Comparison of ENCODE assay signal across 8 cellular contexts in the genomic region with DNA sequence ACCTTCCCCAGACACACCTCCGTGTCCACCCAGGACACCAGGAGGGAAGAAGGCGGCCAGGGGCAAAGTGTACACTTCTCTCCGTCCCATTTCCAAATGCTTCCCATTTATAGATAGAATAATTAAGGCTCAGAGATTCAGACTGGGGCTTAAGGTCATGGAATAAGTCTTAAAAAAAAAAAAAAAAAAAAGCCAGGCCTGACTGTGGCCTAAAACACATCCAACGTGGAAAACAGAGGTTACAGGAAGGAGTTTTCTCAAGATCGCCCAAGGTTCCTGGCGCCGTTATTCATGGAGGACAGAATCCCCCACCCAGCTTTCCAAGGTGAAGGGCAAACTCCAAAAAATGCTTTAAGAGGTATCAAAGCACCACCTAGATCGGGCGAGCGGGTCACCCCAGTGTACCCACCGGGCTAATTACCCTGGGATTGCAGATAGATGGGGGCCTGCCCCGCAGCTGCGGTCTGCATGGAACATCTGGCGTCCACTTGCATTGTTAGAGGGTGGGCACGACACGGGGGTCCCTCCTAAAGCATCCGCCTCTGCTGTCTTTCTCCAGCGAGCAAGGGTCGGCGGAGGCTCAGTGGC. TPM values are rescaled to one million over a fixed set of nuclear protein-coding genes. Genes with fewer than 3 reads are reported as not detected.
DNase-seq lines count a peak whose midpoint lies in the region; ATAC-seq and TF ChIP-seq lines count a peak whose summit lies in the region.

No MANE protein-coding gene starts in this region.

- H3K9me3 ChIP-seq in heart left ventricle: no peaks in the 10 kb centered on the region
- H3K9me3 ChIP-seq in upper lobe of right lung: no peaks in the 10 kb centered on the region

- H3K27me3 ChIP-seq in heart left ventricle (no peaks in the 10 kb centered on the region), mesendoderm (ENCODE audit: insufficient read depth, low read length, poor library complexity) (no peaks in the 10 kb centered on the region), upper lobe of right lung (no peaks in the 10 kb centered on the region)

- H3K9ac ChIP-seq in mesendoderm (ENCODE audit: low read length): peak overlapping the region; percentile 90

- H3K56ac ChIP-seq in mesendoderm (ENCODE audit: low read length): peak overlapping the region; percentile 92

- DNase-seq in heart left ventricle: no peak
- DNase-seq in Right ventricle myocardium inferior (ENCODE audit: missing footprints): no peak
- no peak for DNase-seq in mesendoderm
- DNase-seq in upper lobe of right lung: no peak
- DNase-seq in NCI-H146 treated with DMSO at 0.1 percent for 48 hours (lab: John Stamatoyannopoulos, UW; ENCODE audit: unreplicated experiment): no peak
- no peak for DNase-seq in DMS53 treated with DMSO at 0.1 percent for 48 hours (lab: John Stamatoyannopoulos, UW; ENCODE audit: unreplicated experiment)
- no peak for DNase-seq in activated gamma-delta T cell treated with Interleukin-2 at 50 U/mL for 16 hours

- no peak overlapping the region for H2AK5ac ChIP-seq in mesendoderm (ENCODE audit: low read length)

- H4K8ac ChIP-seq in mesendoderm (ENCODE audit: low read depth, low read length): no peak overlapping the region

- no peak overlapping the region for H3K23ac ChIP-seq in mesendoderm (ENCODE audit: low read length)

- peaks cover 3% of the 10 kb centered on the region for H3K27me3 Mint-ChIP-seq in brain

- H3K27ac ChIP-seq in heart left ventricle (peak overlapping the region; percentile 99 to 100 (median 100)), mesendoderm (ENCODE audit: low read depth, low read length) (no peak overlapping the region), upper lobe of right lung (peak overlapping the region; percentile 100)

- peak overlapping the region in 4 of 5 experiments; percentile 53 to 96 (median 94) for H3K27ac Mint-ChIP-seq in brain

- no peak overlapping the region for H2BK5ac ChIP-seq in mesendoderm (ENCODE audit: low read length)

- H3K4me3 ChIP-seq in heart left ventricle (peak overlapping the region; percentile 72 to 99 (median 96)), mesendoderm (ENCODE audit: low read length) (no peak overlapping the region), upper lobe of right lung (peak overlapping the region; percentile 85)

- H3K4me1 ChIP-seq in heart left ventricle (peaks cover 25 to 72% (median 45%) of the 10 kb centered on the region in 12 donors), mesendoderm (ENCODE audit: control insufficient read depth, low read depth, low read length) (peaks cover 4% of the 10 kb centered on the region), upper lobe of right lung (peaks cover 53% of the 10 kb centered on the region)

- no peak for ATAC-seq in heart left ventricle
- ATAC-seq in Right ventricle myocardium inferior: no peak
- ATAC-seq in upper lobe of right lung: no peak

- H3K18ac ChIP-seq in mesendoderm (ENCODE audit: low read length): no peak overlapping the region

- H3K4me3 Mint-ChIP-seq in brain: peak overlapping the region; percentile 89 to 94 (median 92)

- H3K79me2 ChIP-seq in mesendoderm (ENCODE audit: control insufficient read depth, insufficient read depth, low read length): peaks cover 46% of the 10 kb centered on the region

- H3K4me2 ChIP-seq in mesendoderm (ENCODE audit: low read length): peak overlapping the region; percentile 5

- 14 to 35% (median 22%) methylated on average over 15 to 20 of the region's 20 CpGs for WGBS in heart left ventricle, 4 donors
- no CpG with 5 or more reads among the region's 20 CpGs for WGBS in mesendoderm (ENCODE audit: extremely low coverage, insufficient coverage, low lambda C conversion rate)

- peaks cover 53% of the 10 kb centered on the region for H3K4me1 Mint-ChIP-seq in brain

- peaks cover 0 to 2% (median 0%) of the 10 kb centered on the region in 5 experiments for H3K9me3 Mint-ChIP-seq in brain

- H3K4ac ChIP-seq in mesendoderm (ENCODE audit: low read depth, low read length): no peak overlapping the region

- H3K36me3 Mint-ChIP-seq in brain: no peaks in the 10 kb centered on the region

- no peak overlapping the region for H2BK120ac ChIP-seq in mesendoderm (ENCODE audit: low read depth, low read length)

- no peak overlapping the region for H4K5ac ChIP-seq in mesendoderm (ENCODE audit: low read length)

- intact Hi-C loops in heart left ventricle (cut with DNase I) (loop anchor here in 2 of 10 donors (1.0 to 10.0 kb wide), 3 partner anchors 19 to 689 kb away; a partner anchor contains a TSS), Right ventricle myocardium inferior (cut with DNase I) (loop anchor here (10.0 kb wide), 1 partner anchor 686 kb away; a partner anchor contains a TSS), upper lobe of right lung (cut with DNase I) (no loop called here)

- no peak overlapping the region for H2BK15ac ChIP-seq in mesendoderm (replicated peaks; ENCODE audit: low read depth)

- H3K36me3 ChIP-seq in heart left ventricle: peaks cover 0 to 31% (median 18%) of the 10 kb centered on the region in 9 donors
- no peaks in the 10 kb centered on the region for H3K36me3 ChIP-seq in mesendoderm (ENCODE audit: control insufficient read depth, insufficient read depth, low read length)
- peaks cover 17% of the 10 kb centered on the region for H3K36me3 ChIP-seq in upper lobe of right lung

- TF ChIP-seq POLR2A in heart left ventricle (IDR thresholded peaks at IDR 0.05): no peak

- H3K79me1 ChIP-seq in mesendoderm (ENCODE audit: low read length): peaks cover 11% of the 10 kb centered on the region

- TF ChIP-seq CTCF in heart left ventricle (IDR thresholded peaks at IDR 0.05): no peak
- no peak for TF ChIP-seq CTCF in brain (conservative IDR thresholded peaks at IDR 0.05)
- no peak for TF ChIP-seq CTCF in upper lobe of right lung (IDR thresholded peaks at IDR 0.05)

RNA-seq across cellular contexts. Expression of a gene that starts 36.1 kb away (rescaled TPM):
- total RNA-seq in heart left ventricle (1 to 10 TPM in 3 of 9 donors, under 1 TPM in 1, not detected in 5; 0.83 to 1.3 (median 1.1) TPM), Right ventricle myocardium inferior (0.68 TPM), upper lobe of right lung (not detected)
- polyA plus RNA-seq in heart left ventricle (1 to 10 TPM in 1 of 2 donors, under 1 TPM in 1; 0.36 to 1.7 TPM), brain (ENCODE audit: insufficient read depth, low read depth, low replicate concordance) (14.6 TPM)
- 1.2 TPM for polyA plus RNA-seq in mesendoderm (2013, experiment 1 of 2)
- polyA plus RNA-seq in mesendoderm (2013, experiment 2 of 2): 0.85 TPM

RNA-seq across cellular contexts. Expression of a gene that starts 45.6 kb away (rescaled TPM):
- 10 to 100 TPM in 1 of 9 donors, 1 to 10 TPM in 8; 2.0 to 10.9 (median 3.4) TPM for total RNA-seq in heart left ventricle
- polyA plus RNA-seq in heart left ventricle: 1 to 10 TPM; 1.3 to 2.7 TPM
- total RNA-seq in Right ventricle myocardium inferior: 2.1 TPM
- polyA plus RNA-seq in brain (ENCODE audit: insufficient read depth, low read depth, low replicate concordance): 19.4 TPM
- 31.4 TPM for polyA plus RNA-seq in mesendoderm (2013, experiment 1 of 2)
- polyA plus RNA-seq in mesendoderm (2013, experiment 2 of 2): 30.0 TPM
- total RNA-seq in upper lobe of right lung: 10.6 TPM
